Comparison of ENCODE assay signal across 1 cellular context in genomic region chr7:16916733-16917132, GRCh38.
TF ChIP-seq lines count a peak whose summit lies in the region.

No MANE protein-coding gene starts in this region.

TF ChIP-seq in GM23338, 12 proteins besides CTCF, POLR2A, EP300 and RAD21:
- TF ChIP-seq, protein P1, sequence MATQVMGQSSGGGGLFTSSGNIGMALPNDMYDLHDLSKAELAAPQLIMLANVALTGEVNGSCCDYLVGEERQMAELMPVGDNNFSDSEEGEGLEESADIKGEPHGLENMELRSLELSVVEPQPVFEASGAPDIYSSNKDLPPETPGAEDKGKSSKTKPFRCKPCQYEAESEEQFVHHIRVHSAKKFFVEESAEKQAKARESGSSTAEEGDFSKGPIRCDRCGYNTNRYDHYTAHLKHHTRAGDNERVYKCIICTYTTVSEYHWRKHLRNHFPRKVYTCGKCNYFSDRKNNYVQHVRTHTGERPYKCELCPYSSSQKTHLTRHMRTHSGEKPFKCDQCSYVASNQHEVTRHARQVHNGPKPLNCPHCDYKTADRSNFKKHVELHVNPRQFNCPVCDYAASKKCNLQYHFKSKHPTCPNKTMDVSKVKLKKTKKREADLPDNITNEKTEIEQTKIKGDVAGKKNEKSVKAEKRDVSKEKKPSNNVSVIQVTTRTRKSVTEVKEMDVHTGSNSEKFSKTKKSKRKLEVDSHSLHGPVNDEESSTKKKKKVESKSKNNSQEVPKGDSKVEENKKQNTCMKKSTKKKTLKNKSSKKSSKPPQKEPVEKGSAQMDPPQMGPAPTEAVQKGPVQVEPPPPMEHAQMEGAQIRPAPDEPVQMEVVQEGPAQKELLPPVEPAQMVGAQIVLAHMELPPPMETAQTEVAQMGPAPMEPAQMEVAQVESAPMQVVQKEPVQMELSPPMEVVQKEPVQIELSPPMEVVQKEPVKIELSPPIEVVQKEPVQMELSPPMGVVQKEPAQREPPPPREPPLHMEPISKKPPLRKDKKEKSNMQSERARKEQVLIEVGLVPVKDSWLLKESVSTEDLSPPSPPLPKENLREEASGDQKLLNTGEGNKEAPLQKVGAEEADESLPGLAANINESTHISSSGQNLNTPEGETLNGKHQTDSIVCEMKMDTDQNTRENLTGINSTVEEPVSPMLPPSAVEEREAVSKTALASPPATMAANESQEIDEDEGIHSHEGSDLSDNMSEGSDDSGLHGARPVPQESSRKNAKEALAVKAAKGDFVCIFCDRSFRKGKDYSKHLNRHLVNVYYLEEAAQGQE (IDR thresholded peaks at IDR 0.05; ENCODE audit: unreplicated experiment) = no peak
- no peak for TF ChIP-seq ZNF331 (CRISPR knock-in tag; IDR thresholded peaks at IDR 0.05; ENCODE audit: low read depth)
- TF ChIP-seq EZH2 (IDR thresholded peaks at IDR 0.05; ENCODE audit: low read depth, unreplicated experiment) = no peak
- TF ChIP-seq JUNB (IDR thresholded peaks at IDR 0.05; ENCODE audit: unreplicated experiment) = no peak
- TF ChIP-seq ZNF114 (CRISPR knock-in tag; IDR thresholded peaks at IDR 0.05) = no peak
- no peak for TF ChIP-seq NANOG (IDR thresholded peaks at IDR 0.05; ENCODE audit: borderline replicate concordance)
- no peak for TF ChIP-seq POLR2AphosphoS5 (IDR thresholded peaks at IDR 0.05; ENCODE audit: low read depth)
- TF ChIP-seq CREB1 (CRISPR knock-in tag; IDR thresholded peaks at IDR 0.05; ENCODE audit: low read depth) = no peak
- TF ChIP-seq STAT1 (IDR thresholded peaks at IDR 0.05; ENCODE audit: unreplicated experiment) = no peak
- no peak for TF ChIP-seq ZNF462 (CRISPR knock-in tag; IDR thresholded peaks at IDR 0.05)
